Comparison of ENCODE assay signal across 20 cellular contexts in the genomic region with DNA sequence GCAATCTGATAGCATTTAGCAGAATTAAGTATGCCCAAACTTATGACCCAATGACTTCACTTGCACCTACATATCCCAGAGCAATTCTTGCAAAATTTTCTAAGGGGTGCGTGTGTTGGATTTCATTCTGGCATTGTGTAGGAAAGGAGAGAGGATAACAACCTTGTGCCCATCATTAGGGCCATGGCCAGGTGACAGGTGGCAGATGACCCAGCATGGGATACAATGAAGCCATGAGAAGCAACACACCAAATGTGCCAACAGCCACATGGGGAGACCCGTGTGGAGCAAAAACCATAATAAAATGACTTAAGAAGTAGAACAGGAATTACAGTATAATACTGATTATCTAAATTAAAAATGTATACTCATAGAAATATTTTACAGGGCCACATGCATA.
"Had no signal": no experiment of that assay in that cellular context is flagged by ENCODE, and none has a peak within 500 bp of the region (broad histone marks: within the 10 kb centered on the region; RNA-seq: fewer than 3 reads in every experiment).

No MANE protein-coding gene starts in this region.

- DNase-seq: naive thymus-derived CD8-positive, alpha-beta T cell; occipital lobe; ovary; posterior cingulate gyrus; psoas muscle; right cardiac atrium; right lobe of liver; sigmoid colon; stimulated activated CD4-positive, alpha-beta T cell treated with anti-CD3 and anti-CD28 coated beads, Interleukin-15, amount 100 ng/mL, for 24 hours; stimulated activated CD4-positive, alpha-beta T cell treated with anti-CD3 and anti-CD28 coated beads, Interleukin-2, amount 100 ng/mL, for 24 hours; stimulated activated CD4-positive, alpha-beta T cell treated with anti-CD3 and anti-CD28 coated beads, Interleukin-2, amount 100 ng/mL, for 48 hours; stimulated activated CD4-positive, alpha-beta T cell treated with anti-CD3 and anti-CD28 coated beads, Interleukin-4, amount 100 ng/mL, for 24 hours; stimulated activated naive B cell treated with anti-CD40 and anti-IgM and Interleukin-4, amounts not matched to agents 10 μg/mL and 1 μg/mL and 100 μg/mL, for 72 hours; stimulated activated naive CD4-positive, alpha-beta T cell treated with Interleukin-2 at 50 U/mL for 16 hours; stomach; testis; tibial artery; transverse colon; upper lobe of right lung; uterus had no signal
